Comparison of ENCODE assay signal across 26 cellular contexts in the genomic region with DNA sequence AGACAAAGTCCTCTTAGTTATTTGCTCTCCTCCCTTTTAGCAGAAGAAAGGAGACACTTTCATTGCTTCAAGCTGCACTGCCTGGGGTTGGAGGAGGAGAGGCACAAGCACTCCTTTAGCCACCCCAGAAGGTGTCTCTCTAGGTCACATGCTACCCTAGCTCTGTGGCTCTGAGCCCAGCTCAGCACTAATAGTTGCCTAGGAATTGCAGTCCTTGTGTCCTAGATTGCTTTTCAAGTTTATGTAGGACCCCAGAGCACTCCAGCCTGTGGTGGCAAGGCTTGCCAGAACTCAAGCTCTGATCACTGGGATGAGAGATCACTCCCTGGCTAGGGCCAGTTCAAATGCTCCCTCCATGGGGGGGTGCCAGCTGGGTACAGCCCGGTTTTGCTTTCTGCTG. TPM values are rescaled to one million over a fixed set of nuclear protein-coding genes. Genes with fewer than 3 reads are reported as not detected.
"Had no signal": no experiment of that assay in that cellular context is flagged by ENCODE, and none has a peak within 500 bp of the region (broad histone marks: within the 10 kb centered on the region; RNA-seq: fewer than 3 reads in every experiment).

No MANE protein-coding gene starts in this region.

- DNase-seq: activated CD4-positive, alpha-beta T cell treated with anti-CD3 and anti-CD28 coated beads for 4 hours; activated CD4-positive, alpha-beta T cell treated with anti-CD3 and anti-CD28 coated beads, Interleukin-2, amount 50 U/mL, for 4 hours; activated effector memory CD4-positive, alpha-beta T cell treated with Interleukin-2 at 50 U/mL for 16 hours; activated naive CD4-positive, alpha-beta T cell treated with Interleukin-2 at 50 U/mL for 16 hours; activated naive CD8-positive, alpha-beta T cell treated with anti-CD3 and anti-CD28 coated beads for 36 hours; activated T-cell treated with anti-CD3 and anti-CD28 coated beads for 4 hours; adrenal gland; central memory CD4-positive, alpha-beta T cell; effector memory CD4-positive, alpha-beta T cell; erythroblast; gastrocnemius medialis; kidney glomerular epithelial cell; left lung; ovary; psoas muscle; stimulated activated CD4-positive, alpha-beta T cell treated with anti-CD3 and anti-CD28 coated beads, Interleukin-1b, Interleukin-23, amount 100 ng/mL, for 48 hours; stimulated activated CD4-positive, alpha-beta T cell treated with anti-CD3 and anti-CD28 coated beads, Interleukin-4, amount 100 ng/mL, for 4 hours; stimulated activated CD8-positive, alpha-beta memory T cell treated with anti-CD3 and anti-CD28 coated beads, Interleukin-4, amount 100 ng/mL, for 48 hours; stimulated activated naive CD8-positive, alpha-beta T cell treated with anti-CD3 and anti-CD28 coated beads, Interleukin-15, amount 100 ng/mL, for 72 hours; tibial artery; upper lobe of right lung had no signal

- ATAC-seq: gastrocnemius medialis; left lung; psoas muscle; SK-N-SH treated with all-trans-retinoic acid at 6 μM for 48 hours; stimulated activated memory B cell treated with anti-CD40 and anti-IgM and Interleukin-4, amounts not matched to agents 10 μg/mL and 1 μg/mL and 100 μg/mL, for 72 hours; stimulated activated naive CD8-positive, alpha-beta T cell treated with anti-CD3 and anti-CD28 coated beads, Interleukin-15, amount 100 ng/mL, for 72 hours; upper lobe of right lung had no signal

RNA-seq across cellular contexts. Expression of gene LHFPL1, which starts 24.5 kb away (rescaled TPM):
- total RNA-seq: mesenteric fat pad, mucosa of gallbladder, right atrium auricular region, upper lobe of right lung had no signal
